8 cellular contexts compared by ENCODE assay signal in genomic region chr1:167219646-167220536, GRCh38. TPM values are rescaled to one million over a fixed set of nuclear protein-coding genes. Genes with fewer than 3 reads are reported as not detected.
DNase-seq lines count a peak whose midpoint lies in the region; ATAC-seq and TF ChIP-seq lines count a peak whose summit lies in the region.

No MANE protein-coding gene starts in this region.

- peaks cover 23% of the 10 kb centered on the region for H3K4me1 ChIP-seq in Panc1 (ENCODE audit: control insufficient read depth, insufficient read depth, low read length)

- CTCF ChIA-PET in Panc1 (lab: Charles Lee) = interaction anchor here (0.6 to 1.1 kb wide), 32 partner anchors 8 to 1760 kb away, joined by 3 to 14 read pairs (median 6); partner anchors contain the start of gene CREG1

- no peaks in the 10 kb centered on the region for H3K27me3 ChIP-seq in Panc1 (ENCODE audit: control insufficient read depth, insufficient read depth, low read length)

- peak; percentile 34 for ATAC-seq in GM21825 (IDR thresholded peaks at IDR 0.05; ENCODE audit: unreplicated experiment)
- peak; percentile 73 for ATAC-seq in Panc1
- peak; percentile 62 to 63 for ATAC-seq in activated T-cell treated with anti-CD3 and anti-CD28 coated beads, Interleukin-2, amount 50 U/mL, for 72 hours (replicated peaks in 1 of 2)
- ATAC-seq in naive B cell (ENCODE audit: low read depth in 2 of 2) = peak; percentile 58 to 59
- ATAC-seq in stimulated activated memory B cell treated with anti-CD40 and anti-IgM and Interleukin-4, amounts not matched to agents 10 μg/mL and 1 μg/mL and 100 μg/mL, for 72 hours = peak; percentile 62

- H3K9me3 ChIP-seq in KOPT-K1 (ENCODE audit: insufficient read depth, low read length, poor library complexity, severe bottlenecking) = no peaks in the 10 kb centered on the region
- H3K9me3 ChIP-seq in Panc1 (ENCODE audit: control insufficient read depth, insufficient read depth, low read depth, low read length) = no peaks in the 10 kb centered on the region

- BruUV-seq in Panc1 (replicated peaks; lab: Mats Ljungman, UMichigan) = TSS peak; percentile 93

- peak overlapping the region; percentile 95 to 99 for H3K4me3 ChIP-seq in Panc1 (ENCODE audit: low read depth in 2 of 2, low read length in 2 of 2)

- intact Hi-C loops in Panc1 (cut with micrococcal nuclease; ENCODE audit: unreplicated experiment) = loop anchor here (5.0 kb wide), 1 partner anchor 153 kb away; no protein-coding TSS in a partner anchor

- H3K4me3 Mint-ChIP-seq in activated T-cell treated with anti-CD3 and anti-CD28 coated beads, Interleukin-2, amount 50 U/mL, for 72 hours = peak overlapping the region; percentile 87 to 97
- peak overlapping the region; percentile 87 to 98 (median 94) for H3K4me3 Mint-ChIP-seq in naive B cell
- H3K4me3 Mint-ChIP-seq in stimulated activated memory B cell treated with anti-CD40 and anti-IgM and Interleukin-4, amounts not matched to agents 10 μg/mL and 1 μg/mL and 100 μg/mL, for 72 hours = peak overlapping the region; percentile 97

- no peaks in the 10 kb centered on the region for H3K27me3 Mint-ChIP-seq in activated T-cell treated with anti-CD3 and anti-CD28 coated beads, Interleukin-2, amount 50 U/mL, for 72 hours (ENCODE audit: low read depth)
- H3K27me3 Mint-ChIP-seq in naive B cell = no peaks in the 10 kb centered on the region
- H3K27me3 Mint-ChIP-seq in stimulated activated memory B cell treated with anti-CD40 and anti-IgM and Interleukin-4, amounts not matched to agents 10 μg/mL and 1 μg/mL and 100 μg/mL, for 72 hours = no peaks in the 10 kb centered on the region

- H3K36me3 Mint-ChIP-seq in activated T-cell treated with anti-CD3 and anti-CD28 coated beads, Interleukin-2, amount 50 U/mL, for 72 hours (ENCODE audit: insufficient read depth in 2 of 2) = peaks cover 2 to 7% of the 10 kb centered on the region in 2 donors
- peaks cover 4 to 7% of the 10 kb centered on the region in 2 donors for H3K36me3 Mint-ChIP-seq in naive B cell
- H3K36me3 Mint-ChIP-seq in stimulated activated memory B cell treated with anti-CD40 and anti-IgM and Interleukin-4, amounts not matched to agents 10 μg/mL and 1 μg/mL and 100 μg/mL, for 72 hours = no peaks in the 10 kb centered on the region

- peaks cover 47% of the 10 kb centered on the region for H3K4me1 Mint-ChIP-seq in activated T-cell treated with anti-CD3 and anti-CD28 coated beads, Interleukin-2, amount 50 U/mL, for 72 hours (ENCODE audit: low read depth)
- peaks cover 31 to 40% (median 36%) of the 10 kb centered on the region in 3 donors for H3K4me1 Mint-ChIP-seq in naive B cell
- H3K4me1 Mint-ChIP-seq in stimulated activated memory B cell treated with anti-CD40 and anti-IgM and Interleukin-4, amounts not matched to agents 10 μg/mL and 1 μg/mL and 100 μg/mL, for 72 hours = peaks cover 29% of the 10 kb centered on the region

- TF ChIP-seq CTCF in Panc1 (IDR thresholded peaks at IDR 0.05) = no peak

- DNase-seq in DMS79 treated with DMSO at 0.1 percent for 48 hours (lab: John Stamatoyannopoulos, UW) = peak; percentile 93
- no peak for DNase-seq in Panc1 (ENCODE audit: low read depth, low spot score)
- DNase-seq in activated T-cell treated with anti-CD3 and anti-CD28 coated beads, Interleukin-2, amount 50 U/mL, for 72 hours = peak; percentile 90 to 93
- DNase-seq in fibroblast of gingiva (ENCODE audit: low read depth) = peak; percentile 43
- peak; percentile 88 for DNase-seq in naive B cell

- peak overlapping the region; percentile 99 for H3K27ac ChIP-seq in KOPT-K1 (ENCODE audit: low read depth, low read length, poor library complexity, severe bottlenecking)
- peak overlapping the region; percentile 95 for H3K27ac ChIP-seq in Panc1 (ENCODE audit: low read length)

- in situ Hi-C loops in Panc1 (cut with HindIII; ENCODE audit: low pct_unique_long_range_greater_than_20kb, low sequenced_read_pairs) = no loop called here

- peak overlapping the region; percentile 80 for H3K27ac Mint-ChIP-seq in activated T-cell treated with anti-CD3 and anti-CD28 coated beads, Interleukin-2, amount 50 U/mL, for 72 hours
- H3K27ac Mint-ChIP-seq in naive B cell = peak overlapping the region; percentile 92 to 99 (median 96)
- peak overlapping the region; percentile 92 for H3K27ac Mint-ChIP-seq in stimulated activated memory B cell treated with anti-CD40 and anti-IgM and Interleukin-4, amounts not matched to agents 10 μg/mL and 1 μg/mL and 100 μg/mL, for 72 hours

- no peaks in the 10 kb centered on the region for H3K9me3 Mint-ChIP-seq in activated T-cell treated with anti-CD3 and anti-CD28 coated beads, Interleukin-2, amount 50 U/mL, for 72 hours
- peaks cover 2 to 7% (median 5%) of the 10 kb centered on the region in 7 donors for H3K9me3 Mint-ChIP-seq in naive B cell
- peaks cover 3% of the 10 kb centered on the region for H3K9me3 Mint-ChIP-seq in stimulated activated memory B cell treated with anti-CD40 and anti-IgM and Interleukin-4, amounts not matched to agents 10 μg/mL and 1 μg/mL and 100 μg/mL, for 72 hours

- POLR2A ChIA-PET in Panc1 (lab: Charles Lee) = interaction anchor here (0.5 to 1.2 kb wide), 11 partner anchors 11 to 1482 kb away, joined by 3 to 15 read pairs (median 4); no protein-coding TSS in a partner anchor

- H3K36me3 ChIP-seq in KOPT-K1 (ENCODE audit: insufficient read depth, low read length) (no peaks in the 10 kb centered on the region), Panc1 (ENCODE audit: control insufficient read depth, insufficient read depth, low read length) (no peaks in the 10 kb centered on the region)

RNA-seq across cellular contexts. Expression of gene POU2F1, which starts 0.8 kb away (rescaled TPM):
- total RNA-seq in Panc1 (2021; ENCODE audit: unreplicated experiment) = 17.1 TPM
- polyA plus RNA-seq in Panc1 (2012; ENCODE audit: insufficient read length) = 2.7 TPM
- 10 to 100 TPM; 29.4 to 39.6 TPM for total RNA-seq in activated T-cell treated with anti-CD3 and anti-CD28 coated beads, Interleukin-2, amount 50 U/mL, for 72 hours
- 10 to 100 TPM; 12.2 to 23.6 (median 20.0) TPM for polyA plus RNA-seq in naive B cell (ENCODE audit: low read depth in 6 of 6)
